ENCODE assay signal across 1 cellular context in genomic region chr9:95317119-95317892, GRCh38.
TF ChIP-seq lines count a peak whose summit lies in the region.

FANCC (minus strand) TSS chr9:95317709; CDS start chr9:95249291, 68,418 bp downstream.

TF ChIP-seq in HepG2, 621 proteins besides CTCF, POLR2A, EP300 and RAD21 (continued from another document and continues in another):
- TF ChIP-seq HOMEZ (CRISPR knock-in tag; IDR thresholded peaks at IDR 0.05; ENCODE audit: low read depth) (peak; percentile 58; the same call in 1 of the 2 replicates), MTA1 (CRISPR knock-in tag; IDR thresholded peaks at IDR 0.05; ENCODE audit: borderline replicate concordance) (peak; percentile 20; the same call in 1 of the 2 replicates), ZBTB39 (CRISPR knock-in tag; IDR thresholded peaks at IDR 0.05) (0 out of 2 replicates have a peak, but pooled peaks have one; percentile 61), ZMYM4 (CRISPR knock-in tag; IDR thresholded peaks at IDR 0.05) (peak; percentile 82), ISL2 (CRISPR knock-in tag; IDR thresholded peaks at IDR 0.05) (peak; percentile 41; the same call in 1 of the 2 replicates), ZNF232 (CRISPR knock-in tag; IDR thresholded peaks at IDR 0.05; ENCODE audit: borderline replicate concordance) (no peak; the same call in none of the 2 replicates), ATF6 (CRISPR knock-in tag; conservative IDR thresholded peaks at IDR 0.05) (no peak), REPIN1 (CRISPR knock-in tag; IDR thresholded peaks at IDR 0.05; ENCODE audit: borderline replicate concordance, low read depth) (peak; percentile 68; the same call in 1 of the 2 replicates), NCOA1 (CRISPR knock-in tag; IDR thresholded peaks at IDR 0.05) (peak; percentile 71; the same call in 1 of the 2 replicates), ZNF576 (CRISPR knock-in tag; IDR thresholded peaks at IDR 0.05) (0 out of 2 replicates have a peak, but pooled peaks have one; percentile 69), HNF4A (CRISPR knock-in tag; IDR thresholded peaks at IDR 0.05) (peak; percentile 11), ZNF253 (CRISPR knock-in tag; IDR thresholded peaks at IDR 0.05; ENCODE audit: borderline replicate concordance) (peak; percentile 80; the same call in 1 of the 2 replicates), ZNF747 (CRISPR knock-in tag; IDR thresholded peaks at IDR 0.05; ENCODE audit: borderline replicate concordance) (peak; percentile 44; the same call in 1 of the 2 replicates), RBM39 (IDR thresholded peaks at IDR 0.05; ENCODE audit: low read depth, low read length, poor library complexity, severe bottlenecking) (peak; percentile 82), MAF1 (CRISPR knock-in tag; IDR thresholded peaks at IDR 0.05; ENCODE audit: borderline replicate concordance) (0 out of 2 replicates have a peak, but pooled peaks have one; percentile 18), SIX1 (CRISPR knock-in tag; IDR thresholded peaks at IDR 0.05; ENCODE audit: borderline replicate concordance) (peak; percentile 19; the same call in 1 of the 2 replicates), ZNF670 (CRISPR knock-in tag; IDR thresholded peaks at IDR 0.05; ENCODE audit: borderline replicate concordance) (peak; percentile 75), ZNF639 (CRISPR knock-in tag; conservative IDR thresholded peaks at IDR 0.05) (peak; percentile 80), ZBTB8A (CRISPR knock-in tag; IDR thresholded peaks at IDR 0.05; ENCODE audit: borderline replicate concordance, low read depth) (no peak), GATAD1 (CRISPR knock-in tag; IDR thresholded peaks at IDR 0.05) (peak; percentile 81), DR1 (CRISPR knock-in tag; IDR thresholded peaks at IDR 0.05) (peak; percentile 66; the same call in 1 of the 2 replicates), ZNF318 (CRISPR knock-in tag; IDR thresholded peaks at IDR 0.05) (no peak), HOXA3 (CRISPR knock-in tag; IDR thresholded peaks at IDR 0.05) (peak; percentile 72), HNRNPK (IDR thresholded peaks at IDR 0.05; ENCODE audit: low read depth, low read length, poor library complexity, severe bottlenecking) (peak; percentile 35), ARID4A (CRISPR knock-in tag; IDR thresholded peaks at IDR 0.05; ENCODE audit: borderline replicate concordance) (peak; percentile 90), PITX1 (CRISPR knock-in tag; IDR thresholded peaks at IDR 0.05) (peak; percentile 57; the same call in 1 of the 2 replicates), ZBTB20 (CRISPR knock-in tag; IDR thresholded peaks at IDR 0.05; ENCODE audit: borderline replicate concordance, low read depth) (peak; percentile 68), ARNT2 (CRISPR knock-in tag; IDR thresholded peaks at IDR 0.05; ENCODE audit: low read depth) (peak; percentile 96), ZNF296 (CRISPR knock-in tag; conservative IDR thresholded peaks at IDR 0.05) (peak; percentile 53; the same call in 1 of the 2 replicates), RNF2 (conservative IDR thresholded peaks at IDR 0.05; ENCODE audit: low read depth) (peak; percentile 93), ZNF589 (CRISPR knock-in tag; conservative IDR thresholded peaks at IDR 0.05) (no peak), SAFB2 (CRISPR knock-in tag; IDR thresholded peaks at IDR 0.05; ENCODE audit: borderline replicate concordance, low read depth) (peak; percentile 73; the same call in 1 of the 2 replicates), ZBTB7A (CRISPR knock-in tag; IDR thresholded peaks at IDR 0.05) (peak; percentile 92), NR2F2 (IDR thresholded peaks at IDR 0.05; ENCODE audit: borderline replicate concordance, low read depth) (0 out of 2 replicates have a peak, but pooled peaks have one; percentile 13), SPEN (CRISPR knock-in tag; IDR thresholded peaks at IDR 0.05; ENCODE audit: low read depth) (peak; percentile 88), HDAC2 (CRISPR knock-in tag; IDR thresholded peaks at IDR 0.05) (peak; percentile 70), SOX6 (IDR thresholded peaks at IDR 0.05) (no peak), SOX6 (CRISPR knock-in tag; IDR thresholded peaks at IDR 0.05) (peak; percentile 41), THAP8 (CRISPR knock-in tag; IDR thresholded peaks at IDR 0.05; ENCODE audit: borderline replicate concordance) (peak; percentile 50; the same call in 1 of the 2 replicates)
